Comparison of ENCODE assay signal across 8 cellular contexts in genomic region chr7:144842377-144842851, GRCh38.
DNase-seq lines count a peak whose midpoint lies in the region; ATAC-seq lines count a peak whose summit lies in the region.

No MANE protein-coding gene starts in this region.

- CTCF ChIA-PET in activated naive CD4-positive, alpha-beta T cell treated with anti-CD3 and anti-CD28 coated beads, Interleukin-2, amount 10 ng/mL, durations not matched to agents 7 days and 5 days (lab: Charles Lee): no interaction called here

- peaks cover 13% of the 10 kb centered on the region for H3K36me3 Mint-ChIP-seq in activated naive CD4-positive, alpha-beta T cell treated with anti-CD3 and anti-CD28 coated beads, Interleukin-2, amount 10 ng/mL, durations not matched to agents 7 days and 5 days

- H3K27me3 ChIP-seq in layer of hippocampus (ENCODE audit: control insufficient read depth, insufficient read depth, low read length): no peaks in the 10 kb centered on the region

- H3K9me3 Mint-ChIP-seq in activated naive CD4-positive, alpha-beta T cell treated with anti-CD3 and anti-CD28 coated beads, Interleukin-2, amount 10 ng/mL, durations not matched to agents 7 days and 5 days: peaks cover 10% of the 10 kb centered on the region

- DNase-seq in ELR (ENCODE audit: low read depth) (peak; percentile 20), amniotic stem cell (lab: John Stamatoyannopoulos, UW) (no peak), ecto neural progenitor cell (ENCODE audit: low spot score) (no peak), NCI-H1694 treated with DMSO at 0.1 percent for 48 hours (lab: John Stamatoyannopoulos, UW) (no peak)
- DNase-seq in activated naive CD4-positive, alpha-beta T cell treated with anti-CD3 and anti-CD28 coated beads, Interleukin-2, amount 10 ng/mL, durations not matched to agents 7 days and 5 days: peak; percentile 28

- peaks cover 25% of the 10 kb centered on the region for H3K4me1 Mint-ChIP-seq in activated naive CD4-positive, alpha-beta T cell treated with anti-CD3 and anti-CD28 coated beads, Interleukin-2, amount 10 ng/mL, durations not matched to agents 7 days and 5 days

- peak overlapping the region; percentile 68 for H3K27ac ChIP-seq in layer of hippocampus (ENCODE audit: low read depth, low read length)

- H3K4me3 Mint-ChIP-seq in activated naive CD4-positive, alpha-beta T cell treated with anti-CD3 and anti-CD28 coated beads, Interleukin-2, amount 10 ng/mL, durations not matched to agents 7 days and 5 days: no peak overlapping the region

- no peaks in the 10 kb centered on the region for H3K27me3 Mint-ChIP-seq in activated naive CD4-positive, alpha-beta T cell treated with anti-CD3 and anti-CD28 coated beads, Interleukin-2, amount 10 ng/mL, durations not matched to agents 7 days and 5 days

- ATAC-seq in GM21390 (IDR thresholded peaks at IDR 0.05; ENCODE audit: unreplicated experiment) (peak; percentile 88), HG03521 (IDR thresholded peaks at IDR 0.05; ENCODE audit: unreplicated experiment) (peak; percentile 82)

- H3K27ac Mint-ChIP-seq in activated naive CD4-positive, alpha-beta T cell treated with anti-CD3 and anti-CD28 coated beads, Interleukin-2, amount 10 ng/mL, durations not matched to agents 7 days and 5 days: peak overlapping the region; percentile 13

Comparison
In these comparisons a context has a peak if more than half of its experiments do, and no peak if none do; other contexts are left out.
1. DNase-seq: peak in ELR (single experiment) and activated naive CD4-positive, alpha-beta T cell treated with anti-CD3 and anti-CD28 coated beads, Interleukin-2, amount 10 ng/mL, durations not matched to agents 7 days and 5 days (single experiment); none in amniotic stem cell (single experiment), ecto neural progenitor cell (single experiment) and NCI-H1694 treated with DMSO at 0.1 percent for 48 hours (single experiment).